Comparison of ENCODE assay signal across 1 cellular context in the genomic region with DNA sequence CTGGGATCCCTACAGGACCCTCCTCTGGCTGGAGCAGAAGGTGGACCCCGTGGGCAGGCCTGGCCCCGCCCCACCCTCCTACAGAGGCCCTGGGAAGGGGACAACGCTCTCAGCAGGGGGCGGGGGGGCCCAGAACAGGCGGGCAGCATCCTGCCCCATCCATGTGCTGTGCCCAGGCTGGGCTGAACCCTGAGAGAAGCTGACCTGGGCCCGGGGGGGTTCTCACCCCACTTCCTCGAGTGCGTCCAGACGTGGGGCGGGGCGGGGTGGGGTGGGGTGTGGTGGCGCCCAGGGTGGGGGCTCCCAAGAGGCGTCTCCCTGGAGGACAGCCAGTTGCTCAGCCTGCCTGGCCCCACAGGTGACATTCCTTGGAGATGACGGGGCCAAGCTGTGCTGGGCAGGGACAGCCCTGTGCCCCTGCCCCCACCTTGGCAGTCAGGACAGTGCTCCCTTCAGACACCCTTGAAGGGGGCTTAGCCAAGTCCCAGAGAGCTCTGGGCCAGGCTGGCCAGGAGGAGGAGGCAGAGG.
TF ChIP-seq lines count a peak whose summit lies in the region.

No MANE protein-coding gene starts in this region.

TF ChIP-seq in SK-N-SH, 30 proteins besides CTCF, POLR2A, EP300 and RAD21 (continued from another document):
- TF ChIP-seq TCF12 (IDR thresholded peaks at IDR 0.05), result no peak
- TF ChIP-seq RXRA (IDR thresholded peaks at IDR 0.05; ENCODE audit: borderline replicate concordance, low read depth), result no peak
- no peak for TF ChIP-seq TEAD4 (IDR thresholded peaks at IDR 0.05; ENCODE audit: borderline replicate concordance, insufficient read depth)
- TF ChIP-seq MEF2A (IDR thresholded peaks at IDR 0.05; ENCODE audit: borderline replicate concordance, low read depth), result no peak
- TF ChIP-seq POLR2AphosphoS5 (IDR thresholded peaks at IDR 0.05; ENCODE audit: low read depth, low read length), result no peak
- TF ChIP-seq FOXM1 (IDR thresholded peaks at IDR 0.05; ENCODE audit: low read depth), result no peak
- no peak for TF ChIP-seq NFIC (IDR thresholded peaks at IDR 0.05; ENCODE audit: borderline replicate concordance)
- no peak for TF ChIP-seq FOSL2 (IDR thresholded peaks at IDR 0.05; ENCODE audit: borderline replicate concordance, low read depth)
- no peak for TF ChIP-seq RFX5 (IDR thresholded peaks at IDR 0.05; ENCODE audit: low read length)
- TF ChIP-seq TAF1 (IDR thresholded peaks at IDR 0.05; ENCODE audit: borderline replicate concordance, low read depth, low read length), result no peak
- no peak for TF ChIP-seq NRF1 (IDR thresholded peaks at IDR 0.05; ENCODE audit: low read depth, low read length)
- no peak for TF ChIP-seq USF2 (IDR thresholded peaks at IDR 0.05; ENCODE audit: borderline replicate concordance, low read depth, low read length)
- no peak for TF ChIP-seq GATA2 (CRISPR knock-in tag; IDR thresholded peaks at IDR 0.05)
- TF ChIP-seq YY1 (IDR thresholded peaks at IDR 0.05; ENCODE audit: low read depth), result no peak
